5 cellular contexts compared by ENCODE assay signal in the genomic region with DNA sequence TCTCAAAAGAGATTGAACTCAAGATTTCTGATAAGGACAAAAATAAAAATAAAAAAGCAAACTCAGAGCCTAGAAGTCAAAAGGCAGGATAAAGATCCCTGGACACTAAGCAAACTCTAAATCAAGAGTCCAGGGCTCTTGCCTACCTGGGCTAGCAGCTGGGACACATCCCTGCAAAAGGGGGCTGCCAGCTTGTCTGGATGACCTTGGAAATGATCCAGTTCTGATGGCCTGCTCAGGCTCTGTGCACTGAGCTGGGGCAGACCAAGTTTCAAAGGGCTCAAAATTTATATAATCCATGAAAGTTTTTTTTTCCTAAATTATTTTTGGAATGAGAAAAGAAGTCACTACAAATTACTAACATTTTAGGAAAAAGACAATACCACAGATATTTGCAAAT.
"Had no signal": no experiment of that assay in that cellular context is flagged by ENCODE, and none has a peak within 500 bp of the region (broad histone marks: within the 10 kb centered on the region; RNA-seq: fewer than 3 reads in every experiment).

No MANE protein-coding gene starts in this region.

- H3K27ac ChIP-seq: GM23248 had no signal

- H2AFZ ChIP-seq: GM23248 had no signal

- FAIRE-seq: H1, H54 had no signal

- H3K4me3 ChIP-seq: GM23248 had no signal

- H3K9ac ChIP-seq: GM23248 had no signal

- DNase-seq: GM23248, H9, HCEC 1CT had no signal
